Comparison of ENCODE assay signal across 11 cellular contexts in the genomic region with DNA sequence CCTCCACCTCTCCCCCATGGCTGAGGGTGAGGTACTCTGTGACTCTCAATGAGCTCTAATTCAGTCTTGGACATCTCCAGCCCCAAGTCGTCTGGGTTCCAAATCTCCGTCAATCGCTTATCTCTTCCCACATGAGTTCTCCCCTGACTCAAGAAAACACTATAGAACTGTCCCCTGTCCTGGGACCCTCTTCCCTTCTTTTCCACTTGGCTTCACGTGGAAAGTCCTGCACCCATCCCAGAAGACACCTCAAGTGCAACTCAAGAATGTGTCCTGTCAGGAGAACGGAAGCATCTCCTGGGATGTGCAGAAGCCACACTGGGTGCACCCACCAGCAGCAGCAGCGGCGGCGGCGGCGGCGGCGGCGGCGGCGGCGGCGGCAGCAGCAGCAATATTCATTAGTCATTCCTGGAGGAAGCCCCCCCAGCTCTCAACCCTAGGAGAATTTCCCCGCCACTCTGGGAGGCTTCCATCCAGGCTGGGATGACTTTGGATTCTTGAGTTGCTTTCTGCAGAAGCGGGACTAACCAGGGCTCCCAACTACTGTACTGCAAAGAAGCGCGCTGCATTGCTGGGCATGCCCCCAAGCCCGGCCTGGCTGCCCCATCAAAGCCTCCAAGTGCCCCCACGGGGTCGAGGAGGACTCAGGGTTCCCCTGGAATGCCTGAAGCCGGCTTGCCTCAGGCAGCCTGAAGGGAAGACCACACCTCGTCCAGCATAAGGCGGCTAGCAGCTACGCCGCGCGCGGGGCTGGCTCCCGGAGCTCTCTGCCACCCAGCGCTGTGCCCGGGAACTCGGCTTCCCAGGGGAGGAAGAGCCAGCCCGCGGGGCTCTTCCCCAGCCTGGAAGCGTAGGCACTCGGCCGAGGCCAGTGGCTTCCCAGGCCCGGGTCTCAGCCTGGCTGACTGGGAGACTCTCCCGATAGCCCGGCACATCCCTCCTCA. TPM values are rescaled to one million over a fixed set of nuclear protein-coding genes. Genes with fewer than 3 reads are reported as not detected.
DNase-seq lines count a peak whose midpoint lies in the region; FAIRE-seq and TF ChIP-seq lines count a peak whose summit lies in the region.
"Had no signal": no experiment of that assay in that cellular context is flagged by ENCODE, and none has a peak within 500 bp of the region (broad histone marks: within the 10 kb centered on the region; RNA-seq: fewer than 3 reads in every experiment).

No MANE protein-coding gene starts in this region.

- peak overlapping the region; percentile 37 for H3K4me3 ChIP-seq in HEK293 (ENCODE audit: low read depth, low read length)
- no peak overlapping the region for H3K4me3 ChIP-seq in astrocyte (ENCODE audit: insufficient read depth, low read depth, low read length)
- H3K4me3 ChIP-seq in keratinocyte (ENCODE audit: control insufficient read depth in 2 of 3, extremely low read depth in 1 of 3, insufficient read depth in 2 of 3, low read depth in 1 of 3, low read length in 3 of 3), result peak overlapping the region in 1 of 3 experiments; percentile 5
- H3K4me3 ChIP-seq in stomach, result peak overlapping the region; percentile 39 to 52 (median 48)

- H3K27ac Mint-ChIP-seq in astrocyte (ENCODE audit: unreplicated experiment), result no peak overlapping the region

- FAIRE-seq in astrocyte (lab: Jason Lieb, UNC), result no peak
- FAIRE-seq in keratinocyte (lab: Jason Lieb, UNC), result no peak
- no peak for FAIRE-seq in H54 (lab: Jason Lieb, UNC)
- FAIRE-seq: GM18507 had no signal

- H3K9me3 ChIP-seq in HEK293 (ENCODE audit: control insufficient read depth, insufficient read depth, low read depth, low read length), result no peaks in the 10 kb centered on the region
- peaks cover 3% of the 10 kb centered on the region for H3K9me3 ChIP-seq in astrocyte (ENCODE audit: insufficient read depth, low read depth, low read length)
- H3K9me3 ChIP-seq in keratinocyte (ENCODE audit: control insufficient read depth, low read depth, low read length), result no peaks in the 10 kb centered on the region
- H3K9me3 ChIP-seq in stomach, result no peaks in the 10 kb centered on the region

- H3K9me3 Mint-ChIP-seq in astrocyte (ENCODE audit: unreplicated experiment), result peaks cover 4% of the 10 kb centered on the region

- H3K4me2 ChIP-seq in astrocyte (ENCODE audit: low read length), result peak overlapping the region; percentile 59
- peak overlapping the region; percentile 54 for H3K4me2 ChIP-seq in keratinocyte (ENCODE audit: control insufficient read depth, extremely low read depth, insufficient read depth, low read depth, low read length)

- POLR2A ChIA-PET in HEK293 (lab: Yijun Ruan, JAX), result interaction anchor here (1.0 to 2.0 kb wide), 4 partner anchors 11 to 342 kb away, joined by 3 to 8 read pairs (median 6); a partner anchor contains a TSS

- DNase-seq in astrocyte (ENCODE audit: low read depth), result no peak
- no peak for DNase-seq in keratinocyte (ENCODE audit: low read depth, low spot score)
- DNase-seq in stomach, result no peak
- no peak for DNase-seq in SHP77 treated with DMSO at 0.1 percent for 48 hours (lab: John Stamatoyannopoulos, UW)
- DNase-seq in H54 (ENCODE audit: insufficient read length, low spot score), result no peak
- no peak for DNase-seq in stimulated activated naive CD4-positive, alpha-beta T cell (lab: John Stamatoyannopoulos, UW)
- DNase-seq: activated CD4-positive, CD25-positive, alpha-beta regulatory T cell treated with anti-CD3 and anti-CD28 coated beads, Interleukin-2, amount 50 U/mL, for 72 hours; NCI-H187 treated with DMSO at 0.1 percent for 48 hours had no signal

- dilution Hi-C loops in keratinocyte (cut with MboI; ENCODE audit: extremely low pct_ligation_motif_present, low sequenced_read_pairs), result no loop called here

- no peak for TF ChIP-seq CTCF in HEK293 (tag by site-specific recombination; IDR thresholded peaks at IDR 0.05)
- no peak for TF ChIP-seq CTCF in astrocyte (IDR thresholded peaks at IDR 0.05; ENCODE audit: insufficient read depth, low read depth, low read length)
- no peak for TF ChIP-seq CTCF in keratinocyte (optimal IDR thresholded peaks at IDR 0.05 in 1 of 3, IDR thresholded peaks at IDR 0.05 in 1 of 3, conservative IDR thresholded peaks at IDR 0.05 in 1 of 3; ENCODE audit: extremely low read depth in 1 of 3, insufficient read depth in 2 of 3, low read length in 3 of 3)
- TF ChIP-seq CTCF in stomach (IDR thresholded peaks at IDR 0.05), result no peak

- H3K4me1 Mint-ChIP-seq in astrocyte (ENCODE audit: low read depth, unreplicated experiment), result peaks cover 18% of the 10 kb centered on the region

- TF ChIP-seq POLR2A in stomach (IDR thresholded peaks at IDR 0.05), result no peak
- TF ChIP-seq POLR2A in H54 (IDR thresholded peaks at IDR 0.05; ENCODE audit: low read depth, low read length), result no peak

- no peaks in the 10 kb centered on the region; the same call in 1 of the 2 replicates for H3K4me1 ChIP-seq in HEK293 (ENCODE audit: control insufficient read depth, insufficient read depth, low read length)
- no peaks in the 10 kb centered on the region for H3K4me1 ChIP-seq in astrocyte (ENCODE audit: insufficient read depth, low read length)
- H3K4me1 ChIP-seq in keratinocyte (ENCODE audit: control insufficient read depth, extremely low read depth, insufficient read depth, low read length), result peaks cover 2% of the 10 kb centered on the region
- peaks cover 16 to 26% (median 21%) of the 10 kb centered on the region in 4 donors for H3K4me1 ChIP-seq in stomach

- H3K9me1 ChIP-seq in keratinocyte (ENCODE audit: control insufficient read depth, extremely low read depth, insufficient read depth, low read length), result no peaks in the 10 kb centered on the region

- CTCF ChIA-PET in HEK293 (lab: Yijun Ruan, JAX), result interaction anchor here (0.6 to 9.4 kb wide), 27 partner anchors 11 to 902 kb away, joined by 3 to 92 read pairs (median 5); a partner anchor contains a TSS

- H3K27ac ChIP-seq in HEK293 (ENCODE audit: extremely low read depth, low read depth, low read length), result no peak overlapping the region; the same call in 1 of the 2 replicates
- no peak overlapping the region for H3K27ac ChIP-seq in astrocyte (ENCODE audit: low read depth, low read length)
- no peak overlapping the region for H3K27ac ChIP-seq in keratinocyte (ENCODE audit: control insufficient read depth, insufficient read depth, low read length)
- no peak overlapping the region for H3K27ac ChIP-seq in stomach

- H3K4me3 Mint-ChIP-seq in astrocyte (ENCODE audit: unreplicated experiment), result peak overlapping the region; percentile 66

- H3K27me3 ChIP-seq in astrocyte (ENCODE audit: insufficient read depth, low read length) (peaks cover 49% of the 10 kb centered on the region), keratinocyte (ENCODE audit: control insufficient read depth, extremely low read depth, insufficient read depth, low read length) (peaks cover 52% of the 10 kb centered on the region), stomach (peaks cover 10 to 97% (median 63%) of the 10 kb centered on the region in 3 donors)

- peaks cover 3% of the 10 kb centered on the region for H3K36me3 Mint-ChIP-seq in astrocyte (ENCODE audit: low read depth, unreplicated experiment)

- H3K9ac ChIP-seq in astrocyte (ENCODE audit: low read length) (no peak overlapping the region), keratinocyte (ENCODE audit: control insufficient read depth, extremely low read depth, insufficient read depth, low read length) (no peak overlapping the region)

- H3K79me2 ChIP-seq in astrocyte (ENCODE audit: insufficient read depth, low read length) (no peaks in the 10 kb centered on the region), keratinocyte (ENCODE audit: control insufficient read depth, insufficient read depth, low read length) (no peaks in the 10 kb centered on the region)

- 4 to 7% (median 6%) methylated on average over 8 to 44 of the region's 44 CpGs for WGBS in stomach, 5 donors

- no peak for TF ChIP-seq EP300 in stomach (IDR thresholded peaks at IDR 0.05)

- H3K36me3 ChIP-seq in HEK293 (ENCODE audit: control insufficient read depth in 2 of 2, insufficient read depth in 1 of 2, low read length in 2 of 2) (no peaks in the 10 kb centered on the region), astrocyte (ENCODE audit: insufficient read depth, low read length) (no peaks in the 10 kb centered on the region), keratinocyte (ENCODE audit: control insufficient read depth in 2 of 2, extremely low read depth in 1 of 2, insufficient read depth in 2 of 2, low read length in 2 of 2) (no peaks in the 10 kb centered on the region), stomach (no peaks in the 10 kb centered on the region)

- H2AFZ ChIP-seq in astrocyte (ENCODE audit: low read depth, low read length) (no peak overlapping the region), keratinocyte (ENCODE audit: control insufficient read depth, low read length) (no peak overlapping the region)

- intact Hi-C loops in stomach (cut with DNase I; ENCODE audit: low total_unique reads), result no loop called here

- H4K20me1 ChIP-seq in astrocyte (ENCODE audit: insufficient read depth, low read length) (no peaks in the 10 kb centered on the region), keratinocyte (ENCODE audit: control insufficient read depth, extremely low read depth, insufficient read depth, low read length) (peaks cover 3% of the 10 kb centered on the region)

- H3K27me3 Mint-ChIP-seq in astrocyte (ENCODE audit: low read depth, unreplicated experiment), result peaks cover 72% of the 10 kb centered on the region

TF ChIP-seq in HEK293, 187 proteins besides CTCF, POLR2A, EP300 and RAD21 (continues in another document):
- TF ChIP-seq ZNF560 (tag by site-specific recombination; IDR thresholded peaks at IDR 0.05; ENCODE audit: borderline replicate concordance), result peak; percentile 99
- TF ChIP-seq, protein P1, sequence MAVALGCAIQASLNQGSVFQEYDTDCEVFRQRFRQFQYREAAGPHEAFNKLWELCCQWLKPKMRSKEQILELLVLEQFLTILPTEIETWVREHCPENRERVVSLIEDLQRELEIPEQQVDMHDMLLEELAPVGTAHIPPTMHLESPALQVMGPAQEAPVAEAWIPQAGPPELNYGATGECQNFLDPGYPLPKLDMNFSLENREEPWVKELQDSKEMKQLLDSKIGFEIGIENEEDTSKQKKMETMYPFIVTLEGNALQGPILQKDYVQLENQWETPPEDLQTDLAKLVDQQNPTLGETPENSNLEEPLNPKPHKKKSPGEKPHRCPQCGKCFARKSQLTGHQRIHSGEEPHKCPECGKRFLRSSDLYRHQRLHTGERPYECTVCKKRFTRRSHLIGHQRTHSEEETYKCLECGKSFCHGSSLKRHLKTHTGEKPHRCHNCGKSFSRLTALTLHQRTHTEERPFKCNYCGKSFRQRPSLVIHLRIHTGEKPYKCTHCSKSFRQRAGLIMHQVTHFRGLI (tag by site-specific recombination; IDR thresholded peaks at IDR 0.05), result no peak

RNA-seq across cellular contexts. Expression of a gene that starts 1.0 kb away (rescaled TPM):
- total RNA-seq in astrocyte (0.66 and 2.6 TPM in 2 replicates), stomach (10 to 100 TPM in 1 of 5 donors, 1 to 10 TPM in 1, under 1 TPM in 1, not detected in 2; 0.37 to 21.4 (median 7.2) TPM)
- polyA plus RNA-seq in keratinocyte (not detected in 3 replicates), stomach (under 1 TPM; 0.06 to 0.93 (median 0.61) TPM)
- polyA plus RNA-seq in keratinocyte (2011; ENCODE audit: low read depth), result not detected
- not detected in 2 replicates for polyA plus RNA-seq in keratinocyte (2011; cell fraction: cytosol; rRNA removed)
- not detected in 2 replicates for polyA plus RNA-seq in keratinocyte (2011; cell fraction: nucleus; rRNA removed)
- polyA plus RNA-seq in keratinocyte (2012; ENCODE audit: low replicate concordance), result 0.05 and 0.07 TPM in 2 replicates
- not detected in 3 replicates for polyA minus RNA-seq in keratinocyte
- polyA minus RNA-seq in keratinocyte (2011; cell fraction: cytosol; rRNA and poly(A)+ RNA removed), result not detected
- not detected in 2 replicates for polyA minus RNA-seq in keratinocyte (2011; cell fraction: nucleus; rRNA and poly(A)+ RNA removed)
- total RNA-seq: myocyte had no signal
